Comparison of ENCODE assay signal across 23 cellular contexts in the genomic region with DNA sequence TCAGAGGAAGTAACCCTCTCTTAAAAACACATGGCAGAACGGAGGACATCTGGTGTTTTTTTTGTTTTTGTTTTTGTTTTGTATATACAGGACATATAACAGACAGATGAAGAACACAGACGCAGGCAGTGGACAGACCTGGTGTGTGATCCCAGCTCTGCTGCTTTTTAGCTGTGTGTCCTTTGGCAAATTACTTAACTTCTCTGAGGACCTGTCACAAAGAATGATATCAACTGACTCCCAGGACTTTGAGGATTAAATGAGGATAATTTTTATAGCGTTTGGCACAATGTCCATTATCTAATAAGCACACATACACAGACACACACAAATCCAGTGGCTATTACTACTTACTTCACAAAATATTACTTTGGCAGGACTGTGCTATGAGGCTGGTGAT. TPM values are rescaled to one million over a fixed set of nuclear protein-coding genes. Genes with fewer than 3 reads are reported as not detected.
A peak's percentile ranks its signal among the peaks of the same experiment; 100 is the strongest.
DNase-seq lines count a peak whose midpoint lies in the region; ATAC-seq, FAIRE-seq and TF ChIP-seq lines count a peak whose summit lies in the region.
"Had no signal": no experiment of that assay in that cellular context is flagged by ENCODE, and none has a peak within 500 bp of the region (broad histone marks: within the 10 kb centered on the region; RNA-seq: fewer than 3 reads in every experiment).

No MANE protein-coding gene starts in this region.

- BruUV-seq in K562 (replicated peaks; lab: Mats Ljungman, UMichigan): no TSS peak

- no peak overlapping the region for H3K9ac ChIP-seq in K562 (ENCODE audit: insufficient read depth in 1 of 2, low read depth in 2 of 2, low read length in 2 of 2)

- H3K4me2 ChIP-seq in K562 (ENCODE audit: insufficient read depth, low read length): no peak overlapping the region

- H3K27me3 ChIP-seq in heart left ventricle (peaks cover 0 to 12% (median 0%) of the 10 kb centered on the region in 9 donors), right cardiac atrium (ENCODE audit: control insufficient read depth, insufficient read depth) (no peaks in the 10 kb centered on the region), K562 (ENCODE audit: control insufficient read depth in 2 of 2, insufficient read depth in 2 of 2, low read length in 2 of 2) (peaks cover 53 to 56% of the 10 kb centered on the region in 2 experiments)
- H3K27me3 ChIP-seq: BE2C had no signal

- peak overlapping the region in 9 of 12 donors; percentile 1 to 57 (median 35) for H3K27ac ChIP-seq in heart left ventricle
- H3K27ac ChIP-seq in right cardiac atrium (ENCODE audit: low read length): no peak overlapping the region
- no peak overlapping the region for H3K27ac ChIP-seq in K562 (ENCODE audit: extremely low read depth, low read depth, low read length)

- TF ChIP-seq CTCF in heart left ventricle (IDR thresholded peaks at IDR 0.05) (no peak), K562 (IDR thresholded peaks at IDR 0.05 in 2 of 3, conservative IDR thresholded peaks at IDR 0.05 in 1 of 3; ENCODE audit: insufficient read depth in 2 of 3, low read depth in 1 of 3, low read length in 3 of 3) (no peak), nephron (IDR thresholded peaks at IDR 0.05; ENCODE audit: unreplicated experiment in 3 of 3) (no peak), type B pancreatic cell (conservative IDR thresholded peaks at IDR 0.05) (no peak)

- no peak for FAIRE-seq in K562 (lab: Jason Lieb, UNC)
- FAIRE-seq: A204.1, GM12878, GM19239 had no signal

- H3K4me1 ChIP-seq in heart left ventricle (peaks cover 0 to 29% (median 8%) of the 10 kb centered on the region in 12 donors), right cardiac atrium (ENCODE audit: control insufficient read depth, insufficient read depth, low read length) (no peaks in the 10 kb centered on the region), K562 (replicated peaks in 1 of 2; ENCODE audit: control insufficient read depth in 2 of 2, insufficient read depth in 2 of 2, low read length in 2 of 2) (no peaks in the 10 kb centered on the region)

- H3K36me3 ChIP-seq in heart left ventricle: no peaks in the 10 kb centered on the region
- no peaks in the 10 kb centered on the region for H3K36me3 ChIP-seq in K562 (ENCODE audit: control insufficient read depth, insufficient read depth, low read length)
- H3K36me3 ChIP-seq: BE2C had no signal

- H4K20me1 ChIP-seq in K562 (replicated peaks; ENCODE audit: control insufficient read depth, insufficient read depth, low read length): no peaks in the 10 kb centered on the region

- H3K27me3 Mint-ChIP-seq in nephron (ENCODE audit: low read depth) (peaks cover 7% of the 10 kb centered on the region), type B pancreatic cell (peaks cover 14% of the 10 kb centered on the region)

- TF ChIP-seq POLR2A in heart left ventricle (IDR thresholded peaks at IDR 0.05) (no peak), K562 (conservative IDR thresholded peaks at IDR 0.05) (no peak), erythroblast (IDR thresholded peaks at IDR 0.05; ENCODE audit: low read length) (no peak)

- H3K36me3 Mint-ChIP-seq in nephron (ENCODE audit: low read depth): no peaks in the 10 kb centered on the region
- H3K36me3 Mint-ChIP-seq in type B pancreatic cell: no peaks in the 10 kb centered on the region
- H3K36me3 Mint-ChIP-seq: CD4-positive, alpha-beta memory T cell had no signal

- H3K9me1 ChIP-seq in K562 (ENCODE audit: control insufficient read depth, insufficient read depth, low read length): no peaks in the 10 kb centered on the region

- intact Hi-C loops in heart left ventricle (cut with DNase I) (loop anchor here in 1 of 10 donors (5.0 kb wide), 1 partner anchor 51 kb away; no protein-coding TSS in a partner anchor), right cardiac atrium (cut with DNase I) (no loop called here), K562 (cut with micrococcal nuclease) (no loop called here)

- H3K9me3 ChIP-seq in heart left ventricle (no peaks in the 10 kb centered on the region), right cardiac atrium (ENCODE audit: control insufficient read depth, low read length) (no peaks in the 10 kb centered on the region), K562 (replicated peaks; ENCODE audit: control insufficient read depth, insufficient read depth, low read depth, low read length) (no peaks in the 10 kb centered on the region)
- H3K9me3 ChIP-seq: BE2C had no signal

- DNase-seq in heart left ventricle (no peak), right cardiac atrium (no peak), K562 (ENCODE audit: extremely low read depth in 1 of 4, low spot score in 3 of 4) (no peak), type B pancreatic cell (ENCODE audit: extremely low spot score, unreplicated experiment) (no peak), NCI-H446 (lab: John Stamatoyannopoulos, UW) (no peak), erythroblast (lab: John Stamatoyannopoulos, UW) (no peak), HPDE6-E6E7 (ENCODE audit: extremely low spot score) (no peak)
- DNase-seq: BE2C; CD4-positive, alpha-beta memory T cell; DMS153; GF-D8; GOT3; NCI-H1105 treated with DMSO at 0.1 percent for 48 hours; NCI-H1694; NCI-H226; NCI-H524 treated with DMSO at 0.1 percent for 48 hours; PC-3; RPMI8226; SIG-M5 had no signal

- H3K4me1 Mint-ChIP-seq in nephron (peaks cover 51% of the 10 kb centered on the region), type B pancreatic cell (ENCODE audit: unreplicated experiment) (peaks cover 13% of the 10 kb centered on the region)

- WGBS in heart left ventricle, 4 donors: 44 to 67% (median 57%) methylated on average over 3 of the region's 3 CpGs
- WGBS in right cardiac atrium: 51% methylated on average over 3 of the region's 3 CpGs
- 0% methylated on average over 3 of the region's 3 CpGs for WGBS in K562 (ENCODE audit: insufficient coverage, low coverage, missing lambda C conversion rate)

- H3K9me3 Mint-ChIP-seq in nephron (no peaks in the 10 kb centered on the region), type B pancreatic cell (no peaks in the 10 kb centered on the region)
- H3K9me3 Mint-ChIP-seq: CD4-positive, alpha-beta memory T cell had no signal

- ATAC-seq in heart left ventricle: no peak
- no peak for ATAC-seq in right cardiac atrium
- no peak for ATAC-seq in K562
- ATAC-seq: PC-3 had no signal

- no peak for TF ChIP-seq RAD21 in K562 (CRISPR knock-in tag; conservative IDR thresholded peaks at IDR 0.05 in 1 of 2, IDR thresholded peaks at IDR 0.05 in 1 of 2)

- POLR2A ChIA-PET in K562 (lab: Yijun Ruan, JAX): no interaction called here

- CTCF ChIA-PET in K562 (lab: Yijun Ruan, JAX; ENCODE audit: low intra/inter-chr PET ratio): no interaction called here

- H3K4me3 Mint-ChIP-seq in nephron (peak overlapping the region in 2 of 3 experiments; percentile 10 to 68), type B pancreatic cell (peak overlapping the region; percentile 69)

- in situ Hi-C loops in K562 (cut with MboI): no loop called here

- no peak for TF ChIP-seq EP300 in K562 (IDR thresholded peaks at IDR 0.05; ENCODE audit: low read length)

- H3K27ac Mint-ChIP-seq in nephron (peak overlapping the region; percentile 84 to 94 (median 93)), type B pancreatic cell (no peak overlapping the region)

- H3K79me2 ChIP-seq in K562 (ENCODE audit: control insufficient read depth, insufficient read depth, low read length): no peaks in the 10 kb centered on the region

- H3K4me3 ChIP-seq in heart left ventricle: no peak overlapping the region
- H3K4me3 ChIP-seq in right cardiac atrium (ENCODE audit: low read length): no peak overlapping the region
- H3K4me3 ChIP-seq in K562: no peak overlapping the region
- H3K4me3 ChIP-seq: GM12878 had no signal

- H2AFZ ChIP-seq in K562 (ENCODE audit: low read depth, low read length): no peak overlapping the region

RNA-seq across cellular contexts. Expression of gene TNN, which starts 3.9 kb away (rescaled TPM):
- total RNA-seq in heart left ventricle (under 1 TPM in 6 of 9 donors, not detected in 3; 0.05 to 0.59 (median 0.19) TPM), right cardiac atrium (under 1 TPM in 3 of 4 donors, not detected in 1; 0.09 to 0.19 (median 0.18) TPM), K562 (2014; rRNA removed) (0.08 TPM in 1 of 2 replicates, not detected in the other), K562 (2014; rRNA removed; fragmentation: Illumina TruSeq; extraction: Trizol) (0.03 TPM in 1 of 2 replicates, not detected in the other), K562 (2015; rRNA removed; fragmentation: Illumina TruSeq; extraction: Trizol) (0.07 TPM in 1 of 2 replicates, not detected in the other), K562 (2021) (0.09 TPM in 1 of 2 replicates, not detected in the other), type B pancreatic cell (ENCODE audit: low replicate concordance) (0.57 and 5.0 TPM in 2 replicates)
- polyA plus RNA-seq in heart left ventricle (under 1 TPM; 0.03 to 0.08 TPM), right cardiac atrium (0.09 TPM), K562 (2011; rRNA removed) (0.04 TPM in 1 of 2 replicates, not detected in the other), K562 (2014; fragmentation: Illumina TruSeq; extraction: Trizol) (0.03 and 0.07 TPM in 2 replicates), K562 (2014; fragmentation: Nextera tagmentation; extraction: Ambion mirVana) (under 1 TPM in 1 of 2 experiments, not detected in 1; 0.01 TPM), K562 (2014; rRNA removed) (0.12 TPM in 1 of 2 replicates, not detected in the other)
- total RNA-seq in K562 (2011; cell fraction: chromatin; rRNA removed; ENCODE audit: low replicate concordance): 0.05 TPM in 1 of 2 replicates, not detected in the other
- total RNA-seq in K562 (2011; cell fraction: nucleolus; rRNA removed): not detected in 2 replicates
- not detected in 2 replicates for total RNA-seq in K562 (2011; cell fraction: nucleoplasm; rRNA removed)
- 0.01 and 0.06 TPM in 2 replicates for polyA plus RNA-seq in K562 (2011; cell fraction: cytosol; rRNA removed)
- polyA plus RNA-seq in K562 (2011; cell fraction: nucleus; rRNA removed): 0.03 and 0.04 TPM in 2 replicates
- 0.04 and 0.15 TPM in 2 replicates for polyA plus RNA-seq in K562 (2012)
- polyA minus RNA-seq in K562 (2011; rRNA and poly(A)+ RNA removed): 0.03 TPM in 1 of 2 replicates, not detected in the other
- not detected in 2 replicates for polyA minus RNA-seq in K562 (2011; cell fraction: cytosol; rRNA and poly(A)+ RNA removed)
- not detected in 2 replicates for polyA minus RNA-seq in K562 (2011; cell fraction: nucleus; rRNA and poly(A)+ RNA removed)
- total RNA-seq: CD4-positive, alpha-beta memory T cell; PC-3 had no signal
- polyA plus RNA-seq: CD4-positive, alpha-beta memory T cell had no signal

RNA-seq across cellular contexts. Expression of gene MRPS14, which starts 48.3 kb away (rescaled TPM):
- total RNA-seq in heart left ventricle: 10 to 100 TPM; 15.5 to 27.0 (median 22.7) TPM
- 10 to 100 TPM; 12.4 to 25.0 TPM for polyA plus RNA-seq in heart left ventricle
- total RNA-seq in right cardiac atrium: 10 to 100 TPM; 23.8 to 30.0 (median 26.7) TPM
- 23.7 TPM for polyA plus RNA-seq in right cardiac atrium
- 21.1 and 37.3 TPM in 2 replicates for total RNA-seq in K562 (2011; cell fraction: chromatin; rRNA removed; ENCODE audit: low replicate concordance)
- 16.8 and 19.3 TPM in 2 replicates for total RNA-seq in K562 (2011; cell fraction: nucleolus; rRNA removed)
- 28.0 and 54.0 TPM in 2 replicates for total RNA-seq in K562 (2011; cell fraction: nucleoplasm; rRNA removed)
- 36.2 and 54.9 TPM in 2 replicates for total RNA-seq in K562 (2014; rRNA removed)
- 52.1 and 54.4 TPM in 2 replicates for total RNA-seq in K562 (2014; rRNA removed; fragmentation: Illumina TruSeq; extraction: Trizol)
- 32.5 and 38.1 TPM in 2 replicates for total RNA-seq in K562 (2015; rRNA removed; fragmentation: Illumina TruSeq; extraction: Trizol)
- 50.2 and 51.9 TPM in 2 replicates for total RNA-seq in K562 (2021)
- 64.1 and 78.2 TPM in 2 replicates for polyA plus RNA-seq in K562 (2011; rRNA removed)
- polyA plus RNA-seq in K562 (2011; cell fraction: cytosol; rRNA removed): 29.7 and 49.3 TPM in 2 replicates
- 45.1 and 60.4 TPM in 2 replicates for polyA plus RNA-seq in K562 (2011; cell fraction: nucleus; rRNA removed)
- 34.4 and 50.9 TPM in 2 replicates for polyA plus RNA-seq in K562 (2012)
- 41.6 and 52.1 TPM in 2 replicates for polyA plus RNA-seq in K562 (2014; fragmentation: Illumina TruSeq; extraction: Trizol)
- 100 to 1,000 TPM; 215 to 231 TPM for polyA plus RNA-seq in K562 (2014; fragmentation: Nextera tagmentation; extraction: Ambion mirVana)
- polyA plus RNA-seq in K562 (2014; rRNA removed): 55.3 and 74.1 TPM in 2 replicates
- polyA minus RNA-seq in K562 (2011; rRNA and poly(A)+ RNA removed): 36.3 and 40.6 TPM in 2 replicates
- polyA minus RNA-seq in K562 (2011; cell fraction: cytosol; rRNA and poly(A)+ RNA removed): 11.5 and 13.2 TPM in 2 replicates
- polyA minus RNA-seq in K562 (2011; cell fraction: nucleus; rRNA and poly(A)+ RNA removed): 16.8 and 28.3 TPM in 2 replicates
- total RNA-seq in type B pancreatic cell (ENCODE audit: low replicate concordance): 32.0 and 35.7 TPM in 2 replicates

Comparison
In these comparisons a context has a peak if more than half of its experiments do, and no peak if none do; other contexts are left out.
1. H3K27ac ChIP-seq: peak in heart left ventricle (9 of 12); none in right cardiac atrium (single experiment) and K562 (single experiment).